ENCODE assay signal across 27 cellular contexts in the genomic region with DNA sequence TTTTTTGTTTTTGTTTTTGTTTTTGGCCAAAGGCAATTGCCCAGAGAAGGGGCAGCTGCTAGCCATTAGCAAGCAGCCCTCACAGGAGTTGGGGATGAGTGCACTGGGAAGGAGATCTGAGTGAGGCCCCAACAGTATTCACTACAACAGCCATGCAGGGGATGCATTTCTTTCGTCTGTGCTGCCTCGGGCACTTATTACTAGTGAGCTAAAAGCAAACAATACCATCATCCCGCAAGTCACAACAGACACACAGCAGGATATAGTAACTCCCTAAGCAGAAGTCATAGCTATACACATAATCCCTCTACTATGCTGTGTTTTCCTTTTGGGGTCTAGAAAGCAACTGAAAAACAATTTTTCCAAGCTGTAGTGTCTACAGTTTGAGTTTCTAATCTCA. TPM values are rescaled to one million over a fixed set of nuclear protein-coding genes. Genes with fewer than 3 reads are reported as not detected.
DNase-seq lines count a peak whose midpoint lies in the region; ATAC-seq and TF ChIP-seq lines count a peak whose summit lies in the region.
"Had no signal": no experiment of that assay in that cellular context is flagged by ENCODE, and none has a peak within 500 bp of the region (broad histone marks: within the 10 kb centered on the region; RNA-seq: fewer than 3 reads in every experiment).

No MANE protein-coding gene starts in this region.

- H3K4me3 ChIP-seq in Caco-2 (ENCODE audit: low read depth, low read length) (no peak overlapping the region), adipocyte (ENCODE audit: low read length) (no peak overlapping the region), hepatocyte (no peak overlapping the region)
- H3K4me3 ChIP-seq: GM12878, GM23248, SK-N-MC had no signal

- in situ Hi-C loops in ACHN (cut with HindIII; ENCODE audit: low pct_ligation_motif_present, low pct_unique_long_range_greater_than_20kb, low sequenced_read_pairs): no loop called here

- peaks cover 13% of the 10 kb centered on the region for H3K9me3 Mint-ChIP-seq in Caco-2 (ENCODE audit: unreplicated experiment)
- H3K9me3 Mint-ChIP-seq in stimulated activated effector memory CD8-positive, alpha-beta T cell treated with anti-CD3 and anti-CD28 coated beads, Interleukin-12 subunit alpha, Interleukin-12 subunit beta, amount 100 ng/mL, for 72 hours: no peaks in the 10 kb centered on the region
- H3K9me3 Mint-ChIP-seq: HFFc6 had no signal

- H3K4me2 ChIP-seq in hepatocyte: peak overlapping the region; percentile 28

- no peaks in the 10 kb centered on the region for H3K27me3 Mint-ChIP-seq in Caco-2 (ENCODE audit: insufficient read depth, unreplicated experiment)

- no peak overlapping the region for H3K4me3 Mint-ChIP-seq in Caco-2 (ENCODE audit: unreplicated experiment)
- no peak overlapping the region for H3K4me3 Mint-ChIP-seq in stimulated activated effector memory CD8-positive, alpha-beta T cell treated with anti-CD3 and anti-CD28 coated beads, Interleukin-12 subunit alpha, Interleukin-12 subunit beta, amount 100 ng/mL, for 72 hours
- H3K4me3 Mint-ChIP-seq: HFFc6 had no signal

- ATAC-seq in stimulated activated effector memory CD8-positive, alpha-beta T cell treated with anti-CD3 and anti-CD28 coated beads, Interleukin-12 subunit alpha, Interleukin-12 subunit beta, amount 100 ng/mL, for 72 hours: no peak
- ATAC-seq: GM12878, HepG2 had no signal

- no peaks in the 10 kb centered on the region; the same call in none of the 2 replicates for H3K36me3 ChIP-seq in Caco-2 (ENCODE audit: control insufficient read depth, insufficient read depth, low read length)
- peaks cover 79% of the 10 kb centered on the region for H3K36me3 ChIP-seq in adipocyte (ENCODE audit: control insufficient read depth, insufficient read depth, low read length, severe bottlenecking)
- H3K36me3 ChIP-seq in hepatocyte (replicated peaks; ENCODE audit: insufficient read depth, low read depth): no peaks in the 10 kb centered on the region

- H3K9me3 ChIP-seq in Caco-2: no peaks in the 10 kb centered on the region
- H3K9me3 ChIP-seq in adipocyte (ENCODE audit: control insufficient read depth, low read length): no peaks in the 10 kb centered on the region
- H3K9me3 ChIP-seq in hepatocyte (ENCODE audit: low read depth): no peaks in the 10 kb centered on the region

- 66% methylated on average over 3 of the region's 3 CpGs for WGBS in hepatocyte (ENCODE audit: low lambda C conversion rate, missing lambda C conversion rate)

- peak overlapping the region; percentile 73 for H3K27ac Mint-ChIP-seq in Caco-2 (ENCODE audit: unreplicated experiment)
- H3K27ac Mint-ChIP-seq in stimulated activated effector memory CD8-positive, alpha-beta T cell treated with anti-CD3 and anti-CD28 coated beads, Interleukin-12 subunit alpha, Interleukin-12 subunit beta, amount 100 ng/mL, for 72 hours: peak overlapping the region; percentile 13
- H3K27ac Mint-ChIP-seq: HFFc6 had no signal

- no peaks in the 10 kb centered on the region for H3K4me1 Mint-ChIP-seq in Caco-2 (ENCODE audit: low read depth, unreplicated experiment)
- H3K4me1 Mint-ChIP-seq in stimulated activated effector memory CD8-positive, alpha-beta T cell treated with anti-CD3 and anti-CD28 coated beads, Interleukin-12 subunit alpha, Interleukin-12 subunit beta, amount 100 ng/mL, for 72 hours: no peaks in the 10 kb centered on the region

- CTCF ChIA-PET in Caco-2 (lab: Charles Lee): interaction anchor here (0.6 kb wide), 1 partner anchor 9 kb away, joined by 3 read pairs; no protein-coding TSS in a partner anchor

- H3K4me1 ChIP-seq in Caco-2 (peaks cover 13% of the 10 kb centered on the region), adipocyte (ENCODE audit: control insufficient read depth, insufficient read depth, low read length) (peaks cover 9% of the 10 kb centered on the region), hepatocyte (ENCODE audit: insufficient read depth) (no peaks in the 10 kb centered on the region)

- H3K27me3 ChIP-seq in Caco-2 (replicated peaks; ENCODE audit: control insufficient read depth, insufficient read depth, low read length) (no peaks in the 10 kb centered on the region), adipocyte (replicated peaks; ENCODE audit: control insufficient read depth, insufficient read depth, low read length) (no peaks in the 10 kb centered on the region), hepatocyte (no peaks in the 10 kb centered on the region)

- H3K9ac ChIP-seq in adipocyte (ENCODE audit: low read length): no peak overlapping the region
- H3K9ac ChIP-seq: GM23248 had no signal

- no peak for DNase-seq in Caco-2
- peak; percentile 44 for DNase-seq in adipocyte (ENCODE audit: low read depth)
- DNase-seq in hepatocyte (ENCODE audit: low spot score): no peak
- no peak for DNase-seq in stimulated activated effector memory CD8-positive, alpha-beta T cell treated with anti-CD3 and anti-CD28 coated beads, Interleukin-12 subunit alpha, Interleukin-12 subunit beta, amount 100 ng/mL, for 72 hours (ENCODE audit: low spot score in 2 of 2)
- DNase-seq in DMS79 treated with DMSO at 0.1 percent for 48 hours (lab: John Stamatoyannopoulos, UW): no peak
- no peak for DNase-seq in ACHN
- no peak for DNase-seq in DMS 273 (lab: John Stamatoyannopoulos, UW; ENCODE audit: unreplicated experiment)
- DNase-seq: 8988T, DMS53, GDM1, GM23248, H7, HFFc6, Karpas-422, NCI-H1092, NCI-H1436, NCI-H187, NCI-H2081 treated with DMSO at 0.1 percent for 48 hours, NCI-H2171, NCI-H226, NCI-H510A, NCI-H69, RPMI8226, SHP77 had no signal

- POLR2A ChIA-PET in Caco-2 (lab: Charles Lee): no interaction called here

- no TSS peak for BruUV-seq in Caco-2 (replicated peaks; lab: Mats Ljungman, UMichigan)

- H3K9me2 ChIP-seq in hepatocyte (replicated peaks; ENCODE audit: insufficient read depth): no peaks in the 10 kb centered on the region

- peak overlapping the region; percentile 28 for H3K27ac ChIP-seq in hepatocyte
- H3K27ac ChIP-seq: GM23248, SK-N-MC had no signal

- H3K79me2 ChIP-seq in hepatocyte: no peaks in the 10 kb centered on the region

- TF ChIP-seq CTCF in Caco-2 (IDR thresholded peaks at IDR 0.05; ENCODE audit: insufficient read depth in 1 of 2, low read depth in 1 of 2, low read length in 1 of 2, severe bottlenecking in 1 of 2, unreplicated experiment in 1 of 2) (no peak), hepatocyte (IDR thresholded peaks at IDR 0.05; ENCODE audit: poor library complexity) (no peak)

- no peak overlapping the region for H2AFZ ChIP-seq in hepatocyte
- H2AFZ ChIP-seq: GM23248 had no signal

- no peaks in the 10 kb centered on the region for H4K20me1 ChIP-seq in hepatocyte (ENCODE audit: insufficient read depth, poor library complexity, severe bottlenecking)

- intact Hi-C loops in Caco-2 (cut with micrococcal nuclease; ENCODE audit: unreplicated experiment): no loop called here

- peaks cover 42% of the 10 kb centered on the region for H3K36me3 Mint-ChIP-seq in Caco-2 (ENCODE audit: insufficient read depth, unreplicated experiment)
- peaks cover 23% of the 10 kb centered on the region for H3K36me3 Mint-ChIP-seq in stimulated activated effector memory CD8-positive, alpha-beta T cell treated with anti-CD3 and anti-CD28 coated beads, Interleukin-12 subunit alpha, Interleukin-12 subunit beta, amount 100 ng/mL, for 72 hours

RNA-seq across cellular contexts. Expression of gene CRTAP, which starts 27.2 kb away (rescaled TPM):
- total RNA-seq in Caco-2 (2022) (144 and 151 TPM in 2 replicates), hepatocyte (178 and 201 TPM in 2 replicates)
- 125 and 127 TPM in 2 replicates for polyA plus RNA-seq in hepatocyte

RNA-seq across cellular contexts. Expression of gene GLB1, which starts 44.1 kb away (rescaled TPM):
- total RNA-seq in Caco-2 (2022) (307 and 324 TPM in 2 replicates), hepatocyte (174 and 251 TPM in 2 replicates)
- polyA plus RNA-seq in hepatocyte: 163 and 176 TPM in 2 replicates

RNA-seq across cellular contexts. Expression of gene TMPPE, which starts 44.1 kb away (rescaled TPM):
- total RNA-seq in Caco-2 (2022) (20.0 and 22.5 TPM in 2 replicates), hepatocyte (3.3 and 3.7 TPM in 2 replicates)
- polyA plus RNA-seq in hepatocyte: 1.1 and 1.4 TPM in 2 replicates
